1 cellular context compared by ENCODE assay signal in the genomic region with DNA sequence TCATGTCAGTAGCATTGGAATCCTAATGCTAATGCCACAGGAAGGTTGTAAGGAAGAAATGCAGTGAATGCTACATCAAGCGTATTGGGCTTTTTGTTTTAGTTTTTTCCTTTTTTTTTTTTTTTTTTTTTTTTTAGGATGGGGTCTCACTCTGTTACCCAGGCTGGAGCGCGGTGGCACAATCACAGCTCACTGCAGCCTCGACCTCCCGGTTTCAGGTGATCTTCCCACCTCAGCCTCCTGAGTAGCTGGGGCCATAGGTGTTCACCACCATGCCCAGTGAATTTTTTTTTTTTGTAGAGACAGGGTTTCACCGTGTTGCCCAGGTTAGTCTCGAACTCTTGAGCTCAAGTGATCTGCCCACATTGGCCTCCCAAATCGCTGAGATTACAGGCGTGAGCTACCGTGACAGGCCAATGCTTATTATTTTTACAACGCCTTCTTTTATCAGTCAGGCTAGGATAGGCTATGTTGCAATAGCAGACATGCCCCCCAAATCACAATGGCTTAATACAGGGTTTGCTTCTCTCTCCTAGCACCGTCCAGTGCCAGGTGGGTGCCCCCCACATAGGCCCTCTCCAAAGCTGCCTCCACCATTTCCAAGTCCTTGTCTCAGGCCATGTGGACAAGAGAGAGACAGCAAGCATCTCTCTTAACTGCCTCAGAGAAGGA.
A peak's percentile ranks its signal among the peaks of the same experiment; 100 is the strongest.
TF ChIP-seq lines count a peak whose summit lies in the region.

No MANE protein-coding gene starts in this region.

TF ChIP-seq in K562, 482 proteins besides CTCF, POLR2A, EP300 and RAD21:
- TF ChIP-seq SP1 (CRISPR knock-in tag; IDR thresholded peaks at IDR 0.05) = no peak
- no peak for TF ChIP-seq ZNF76 (CRISPR knock-in tag; IDR thresholded peaks at IDR 0.05; ENCODE audit: borderline replicate concordance)
- no peak for TF ChIP-seq MEF2A (IDR thresholded peaks at IDR 0.05; ENCODE audit: control insufficient read depth, low read depth, low read length)
- TF ChIP-seq TRIM24 (IDR thresholded peaks at IDR 0.05) = no peak
- TF ChIP-seq DACH1 (IDR thresholded peaks at IDR 0.05; ENCODE audit: partially characterized antibody) = no peak
- TF ChIP-seq CBX2 (IDR thresholded peaks at IDR 0.05; ENCODE audit: insufficient read depth, low read length, poor library complexity, severe bottlenecking) = no peak
- no peak for TF ChIP-seq C11orf30 (IDR thresholded peaks at IDR 0.05; ENCODE audit: low read depth)
- TF ChIP-seq HCFC1 (IDR thresholded peaks at IDR 0.05; ENCODE audit: low read depth, low read length) = no peak
- TF ChIP-seq HDAC1 (IDR thresholded peaks at IDR 0.05) = no peak
- TF ChIP-seq, protein P1, sequence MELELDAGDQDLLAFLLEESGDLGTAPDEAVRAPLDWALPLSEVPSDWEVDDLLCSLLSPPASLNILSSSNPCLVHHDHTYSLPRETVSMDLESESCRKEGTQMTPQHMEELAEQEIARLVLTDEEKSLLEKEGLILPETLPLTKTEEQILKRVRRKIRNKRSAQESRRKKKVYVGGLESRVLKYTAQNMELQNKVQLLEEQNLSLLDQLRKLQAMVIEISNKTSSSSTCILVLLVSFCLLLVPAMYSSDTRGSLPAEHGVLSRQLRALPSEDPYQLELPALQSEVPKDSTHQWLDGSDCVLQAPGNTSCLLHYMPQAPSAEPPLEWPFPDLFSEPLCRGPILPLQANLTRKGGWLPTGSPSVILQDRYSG (tag; conservative IDR thresholded peaks at IDR 0.05; ENCODE audit: low read depth) = 0 out of 2 replicates have a peak, but pooled peaks have one; percentile 31
- no peak for TF ChIP-seq KAT7 (CRISPR knock-in tag; IDR thresholded peaks at IDR 0.05; ENCODE audit: borderline replicate concordance)
- no peak for TF ChIP-seq PHB (CRISPR knock-in tag; IDR thresholded peaks at IDR 0.05)
- TF ChIP-seq HNRNPLL (IDR thresholded peaks at IDR 0.05; ENCODE audit: low read depth, low read length, poor library complexity, severe bottlenecking) = no peak
- no peak for TF ChIP-seq ZFP1 (CRISPR knock-in tag; IDR thresholded peaks at IDR 0.05)
- 0 out of 2 replicates have a peak, but pooled peaks have one; percentile 13 for TF ChIP-seq STAG1 (CRISPR knock-in tag; IDR thresholded peaks at IDR 0.05; ENCODE audit: borderline replicate concordance)
- peak; percentile 84 for TF ChIP-seq CEBPB (tag; IDR thresholded peaks at IDR 0.05)
- peak; percentile 39; the same call in 1 of the 2 replicates for TF ChIP-seq CEBPG (CRISPR knock-in tag; IDR thresholded peaks at IDR 0.05)
- peak in 1 of 2 experiments; percentile 55; a peak in 2 of 4 replicates for TF ChIP-seq CEBPG (tag; conservative IDR thresholded peaks at IDR 0.05 in 1 of 2, IDR thresholded peaks at IDR 0.05 in 1 of 2)
